26 cellular contexts compared by ENCODE assay signal in genomic region chr9:116928283-116928682, GRCh38.
"Had no signal": no experiment of that assay in that cellular context is flagged by ENCODE, and none has a peak within 500 bp of the region (broad histone marks: within the 10 kb centered on the region; RNA-seq: fewer than 3 reads in every experiment).

No MANE protein-coding gene starts in this region.

- H3K4me1 ChIP-seq: body of pancreas, esophagus muscularis mucosa, pancreas, stomach, suprapubic skin, tibial nerve had no signal

- H3K27me3 ChIP-seq: body of pancreas, pancreas, stomach, suprapubic skin, tibial nerve had no signal

- H3K27ac ChIP-seq: body of pancreas, esophagus muscularis mucosa, pancreas, skin epidermis, stomach, suprapubic skin, tibial nerve, WERI-Rb-1 had no signal

- H3K27ac Mint-ChIP-seq: activated CD8-positive, alpha-beta T cell treated with anti-CD3 and anti-CD28 coated beads, Interleukin-2, amount 10 ng/mL, durations not matched to agents 7 days and 5 days; activated naive CD4-positive, alpha-beta T cell treated with anti-CD3 and anti-CD28 coated beads, Interleukin-2, amount 50 U/mL, for 24 hours; memory B cell; nephron progenitor cell; stimulated activated effector memory CD8-positive, alpha-beta T cell treated with anti-CD3 and anti-CD28 coated beads, Interleukin-12 subunit alpha, Interleukin-12 subunit beta, amount 100 ng/mL, for 72 hours; T-helper 2 cell treated with Interferon-gamma antibody and Interleukin-4, amounts not matched to agents 5 μg/mL and 100 μg/mL, for 36 hours had no signal

- H3K36me3 Mint-ChIP-seq: activated naive CD4-positive, alpha-beta T cell treated with anti-CD3 and anti-CD28 coated beads, Interleukin-2, amount 50 U/mL, for 24 hours; memory B cell; stimulated activated effector memory CD8-positive, alpha-beta T cell treated with anti-CD3 and anti-CD28 coated beads, Interleukin-12 subunit alpha, Interleukin-12 subunit beta, amount 100 ng/mL, for 72 hours had no signal

- H3K36me3 ChIP-seq: esophagus muscularis mucosa, pancreas, stomach, suprapubic skin, tibial nerve, WERI-Rb-1 had no signal

- H3K27me3 Mint-ChIP-seq: activated naive CD4-positive, alpha-beta T cell treated with anti-CD3 and anti-CD28 coated beads, Interleukin-2, amount 50 U/mL, for 24 hours had no signal

- H3K4me1 Mint-ChIP-seq: activated naive CD4-positive, alpha-beta T cell treated with anti-CD3 and anti-CD28 coated beads, Interleukin-2, amount 50 U/mL, for 24 hours; memory B cell; stimulated activated effector memory CD8-positive, alpha-beta T cell treated with anti-CD3 and anti-CD28 coated beads, Interleukin-12 subunit alpha, Interleukin-12 subunit beta, amount 100 ng/mL, for 72 hours had no signal

- DNase-seq: activated CD4-positive, alpha-beta T cell treated with anti-CD3 and anti-CD28 coated beads for 1 hour; activated CD4-positive, alpha-beta T cell treated with anti-CD3 and anti-CD28 coated beads, Interleukin-2, amount 50 U/mL, for 1 hour; activated CD8-positive, alpha-beta T cell treated with anti-CD3 and anti-CD28 coated beads, Interleukin-2, amount 10 ng/mL, durations not matched to agents 7 days and 5 days; activated gamma-delta T cell treated with Interleukin-2 at 50 U/mL for 16 hours; anterior cingulate cortex; body of pancreas; dermis blood vessel endothelial cell; effector CD8-positive, alpha-beta T cell; glutamatergic neuron; hippocampal formation; left colon; mucosa of descending colon; nephron progenitor cell; pancreas; right cardiac atrium; stimulated activated CD4-positive, alpha-beta T cell treated with anti-CD3 and anti-CD28 coated beads, Interleukin-2, amount 100 ng/mL, for 24 hours; stomach; WERI-Rb-1 had no signal

- ATAC-seq: activated CD8-positive, alpha-beta T cell treated with anti-CD3 and anti-CD28 coated beads, Interleukin-2, amount 10 ng/mL, durations not matched to agents 7 days and 5 days; body of pancreas; left colon; mucosa of descending colon; pancreas; right cardiac atrium; stimulated activated effector memory CD8-positive, alpha-beta T cell treated with anti-CD3 and anti-CD28 coated beads, Interleukin-12 subunit alpha, Interleukin-12 subunit beta, amount 100 ng/mL, for 72 hours had no signal

- H3K9me3 Mint-ChIP-seq: memory B cell; nephron progenitor cell; T-helper 2 cell treated with Interferon-gamma antibody and Interleukin-4, amounts not matched to agents 5 μg/mL and 100 μg/mL, for 36 hours had no signal

- H3K4me3 ChIP-seq: body of pancreas, esophagus muscularis mucosa, mucosa of descending colon, pancreas, skin epidermis, stomach, suprapubic skin, tibial nerve had no signal

- H3K9me3 ChIP-seq: body of pancreas, esophagus muscularis mucosa, mucosa of descending colon, pancreas, stomach, suprapubic skin, tibial nerve had no signal

- H3K4me3 Mint-ChIP-seq: activated CD8-positive, alpha-beta T cell treated with anti-CD3 and anti-CD28 coated beads, Interleukin-2, amount 10 ng/mL, durations not matched to agents 7 days and 5 days; activated naive CD4-positive, alpha-beta T cell treated with anti-CD3 and anti-CD28 coated beads, Interleukin-2, amount 50 U/mL, for 24 hours; memory B cell; nephron progenitor cell; stimulated activated effector memory CD8-positive, alpha-beta T cell treated with anti-CD3 and anti-CD28 coated beads, Interleukin-12 subunit alpha, Interleukin-12 subunit beta, amount 100 ng/mL, for 72 hours; T-helper 2 cell treated with Interferon-gamma antibody and Interleukin-4, amounts not matched to agents 5 μg/mL and 100 μg/mL, for 36 hours had no signal
